ENCODE assay signal across 8 cellular contexts in genomic region chr20:52105573-52106422, GRCh38.
DNase-seq lines count a peak whose midpoint lies in the region; ATAC-seq and TF ChIP-seq lines count a peak whose summit lies in the region.

No MANE protein-coding gene starts in this region.

- H3K79me2 ChIP-seq in osteoblast (ENCODE audit: insufficient read depth, low read length) = peaks cover 22% of the 10 kb centered on the region

- DNase-seq in EL (peak; percentile 53), T-helper 17 cell (no peak), fibroblast of mammary gland (ENCODE audit: low read depth) (peak; percentile 49), osteoblast (ENCODE audit: insufficient read length, low spot score, missing footprints) (peak; percentile 82), activated gamma-delta T cell treated with Interleukin-2 at 50 U/mL for 16 hours (no peak), DMS53 treated with DMSO at 0.1 percent for 48 hours (lab: John Stamatoyannopoulos, UW; ENCODE audit: unreplicated experiment) (no peak), dedifferentiated amniotic fluid mesenchymal stem cell (ENCODE audit: extremely low spot score) (no peak)

- peaks cover 34% of the 10 kb centered on the region for H3K27me3 Mint-ChIP-seq in T-helper 17 cell

- no peaks in the 10 kb centered on the region for H4K20me1 ChIP-seq in osteoblast (ENCODE audit: insufficient read depth, low read length)

- peaks cover 17% of the 10 kb centered on the region for H3K4me1 ChIP-seq in osteoblast (ENCODE audit: insufficient read depth, low read length)

- peak overlapping the region; percentile 70 for H3K4me3 Mint-ChIP-seq in T-helper 17 cell

- H3K27ac ChIP-seq in osteoblast (ENCODE audit: low read depth, low read length) = no peak overlapping the region

- H3K36me3 ChIP-seq in osteoblast (ENCODE audit: insufficient read depth, low read length) = no peaks in the 10 kb centered on the region

- peaks cover 13% of the 10 kb centered on the region for H3K4me1 Mint-ChIP-seq in T-helper 17 cell

- peak overlapping the region; percentile 90 for H2AFZ ChIP-seq in osteoblast (ENCODE audit: low read length)

- no peaks in the 10 kb centered on the region for H3K27me3 ChIP-seq in osteoblast (ENCODE audit: insufficient read depth, low read length)

- H3K4me3 ChIP-seq in fibroblast of mammary gland (ENCODE audit: control insufficient read depth, low read depth, low read length) (peak overlapping the region; percentile 72), osteoblast (ENCODE audit: insufficient read depth, low read length) (peak overlapping the region; percentile 79)

- peaks cover 3% of the 10 kb centered on the region for H3K36me3 Mint-ChIP-seq in T-helper 17 cell (ENCODE audit: low read depth)

- ATAC-seq in T-helper 17 cell = no peak
- ATAC-seq in GM21737 (IDR thresholded peaks at IDR 0.05; ENCODE audit: unreplicated experiment) = no peak

- no peak overlapping the region for H3K27ac Mint-ChIP-seq in T-helper 17 cell

- H3K9me3 ChIP-seq in T-helper 17 cell (ENCODE audit: control insufficient read depth, low read length, poor library complexity, severe bottlenecking) (no peaks in the 10 kb centered on the region), osteoblast (ENCODE audit: low read depth, low read length) (no peaks in the 10 kb centered on the region)

- H3K4me2 ChIP-seq in osteoblast (ENCODE audit: insufficient read depth, low read length) = peak overlapping the region; percentile 75

- TF ChIP-seq CTCF in fibroblast of mammary gland (conservative IDR thresholded peaks at IDR 0.05; ENCODE audit: control insufficient read depth, insufficient read depth, low read depth, low read length) = peak; percentile 24
- TF ChIP-seq CTCF in osteoblast (IDR thresholded peaks at IDR 0.05; ENCODE audit: extremely low read depth, low read depth, low read length) = peak; percentile 32

Comparison
In these comparisons a context has a peak if more than half of its experiments do, and no peak if none do; other contexts are left out.
1. DNase-seq: peak in EL (single experiment), fibroblast of mammary gland (single experiment) and osteoblast (single experiment); none in T-helper 17 cell (0 of 3), activated gamma-delta T cell treated with Interleukin-2 at 50 U/mL for 16 hours (single experiment), DMS53 treated with DMSO at 0.1 percent for 48 hours (single experiment) and dedifferentiated amniotic fluid mesenchymal stem cell (single experiment).